ENCODE assay signal across 19 cellular contexts in genomic region chr3:141484701-141485287, GRCh38. TPM values are rescaled to one million over a fixed set of nuclear protein-coding genes. Genes with fewer than 3 reads are reported as not detected.
DNase-seq lines count a peak whose midpoint lies in the region; ATAC-seq, FAIRE-seq and TF ChIP-seq lines count a peak whose summit lies in the region.
"Had no signal": no experiment of that assay in that cellular context is flagged by ENCODE, and none has a peak within 500 bp of the region (broad histone marks: within the 10 kb centered on the region; RNA-seq: fewer than 3 reads in every experiment).

No MANE protein-coding gene starts in this region.

- no peak for ATAC-seq in activated T-cell treated with anti-CD3 and anti-CD28 coated beads, Interleukin-2, amount 50 U/mL, for 4 hours
- ATAC-seq in RWPE2 (ENCODE audit: low read depth) (no peak), pancreas (no peak)
- no peak for ATAC-seq in stimulated activated effector memory CD8-positive, alpha-beta T cell treated with anti-CD3 and anti-CD28 coated beads, Interleukin-12 subunit alpha, Interleukin-12 subunit beta, amount 100 ng/mL, for 72 hours
- no peak for ATAC-seq in activated CD8-positive, alpha-beta memory T cell treated with anti-CD3 and anti-CD28 coated beads, Interleukin-2, amount 10 ng/mL, durations not matched to agents 7 days and 5 days
- ATAC-seq: heart left ventricle had no signal

- peaks cover 3% of the 10 kb centered on the region for H3K36me3 Mint-ChIP-seq in activated T-cell treated with anti-CD3 and anti-CD28 coated beads, Interleukin-2, amount 50 U/mL, for 4 hours (ENCODE audit: insufficient read depth)
- peaks cover 21% of the 10 kb centered on the region for H3K36me3 Mint-ChIP-seq in activated T-cell treated with anti-CD3 and anti-CD28 coated beads, Interleukin-2, amount 50 U/mL, for 24 hours (ENCODE audit: low read depth)
- H3K36me3 Mint-ChIP-seq in immature natural killer cell: peaks cover 0 to 4% (median 0%) of the 10 kb centered on the region in 3 donors
- peaks cover 31% of the 10 kb centered on the region for H3K36me3 Mint-ChIP-seq in stimulated activated effector memory CD8-positive, alpha-beta T cell treated with anti-CD3 and anti-CD28 coated beads, Interleukin-12 subunit alpha, Interleukin-12 subunit beta, amount 100 ng/mL, for 72 hours
- H3K36me3 Mint-ChIP-seq in activated CD8-positive, alpha-beta memory T cell treated with anti-CD3 and anti-CD28 coated beads, Interleukin-2, amount 10 ng/mL, durations not matched to agents 7 days and 5 days: peaks cover 18% of the 10 kb centered on the region

- H3K4me3 ChIP-seq in RWPE2 (ENCODE audit: severe bottlenecking) (no peak overlapping the region), pancreas (no peak overlapping the region), thyroid gland (replicated peaks in 1 of 3) (no peak overlapping the region)
- H3K4me3 ChIP-seq: heart left ventricle, lung, smooth muscle cell had no signal

- H3K27ac Mint-ChIP-seq in activated T-cell treated with anti-CD3 and anti-CD28 coated beads, Interleukin-2, amount 50 U/mL, for 24 hours: no peak overlapping the region
- H3K27ac Mint-ChIP-seq in immature natural killer cell: peak overlapping the region in 4 of 6 donors; percentile 75 to 92 (median 89)
- H3K27ac Mint-ChIP-seq in stimulated activated effector memory CD8-positive, alpha-beta T cell treated with anti-CD3 and anti-CD28 coated beads, Interleukin-12 subunit alpha, Interleukin-12 subunit beta, amount 100 ng/mL, for 72 hours: no peak overlapping the region
- no peak overlapping the region for H3K27ac Mint-ChIP-seq in activated CD8-positive, alpha-beta memory T cell treated with anti-CD3 and anti-CD28 coated beads, Interleukin-2, amount 10 ng/mL, durations not matched to agents 7 days and 5 days

- no peak for TF ChIP-seq POLR2A in thyroid gland (IDR thresholded peaks at IDR 0.05)

- H3K27ac ChIP-seq in RWPE2 (ENCODE audit: poor library complexity, severe bottlenecking) (peak overlapping the region; percentile 92), pancreas (peak overlapping the region in 1 of 4 donors; percentile 81), thyroid gland (no peak overlapping the region)

- WGBS in pancreas, 2 donors: 84 to 90% methylated on average over 8 of the region's 8 CpGs
- WGBS in thyroid gland, 2 donors: 90 to 94% methylated on average over 8 of the region's 8 CpGs

- no peak for TF ChIP-seq CTCF in RWPE2 (IDR thresholded peaks at IDR 0.05; ENCODE audit: poor library complexity, severe bottlenecking)
- no peak for TF ChIP-seq CTCF in pancreas (IDR thresholded peaks at IDR 0.05)
- no peak for TF ChIP-seq CTCF in thyroid gland (IDR thresholded peaks at IDR 0.05)

- DNase-seq in activated T-cell treated with anti-CD3 and anti-CD28 coated beads, Interleukin-2, amount 50 U/mL, for 4 hours: no peak
- no peak for DNase-seq in activated T-cell treated with anti-CD3 and anti-CD28 coated beads, Interleukin-2, amount 50 U/mL, for 24 hours
- DNase-seq in RWPE2 (ENCODE audit: low spot score): no peak
- DNase-seq in immature natural killer cell: no peak
- DNase-seq in stimulated activated effector memory CD8-positive, alpha-beta T cell treated with anti-CD3 and anti-CD28 coated beads, Interleukin-12 subunit alpha, Interleukin-12 subunit beta, amount 100 ng/mL, for 72 hours (ENCODE audit: low spot score in 2 of 2): no peak
- DNase-seq in activated CD8-positive, alpha-beta memory T cell treated with anti-CD3 and anti-CD28 coated beads, Interleukin-2, amount 10 ng/mL, durations not matched to agents 7 days and 5 days: no peak
- DNase-seq in pancreas: no peak
- no peak for DNase-seq in thyroid gland
- DNase-seq: activated CD4-positive, alpha-beta T cell treated with anti-CD3 and anti-CD28 coated beads, Interleukin-2, amount 50 U/mL, for 48 hours; amniotic stem cell; central memory CD4-positive, alpha-beta T cell; effector memory CD4-positive, alpha-beta T cell; heart left ventricle; NCI-H187; NCI-H345; stimulated activated CD8-positive, alpha-beta memory T cell treated with anti-CD3 and anti-CD28 coated beads, Interleukin-4, amount 100 ng/mL, for 48 hours had no signal

- peaks cover 29% of the 10 kb centered on the region for H3K4me1 ChIP-seq in RWPE2 (ENCODE audit: insufficient read depth, poor library complexity, severe bottlenecking)
- peaks cover 0 to 7% (median 0%) of the 10 kb centered on the region in 3 donors for H3K4me1 ChIP-seq in pancreas
- H3K4me1 ChIP-seq in thyroid gland: peaks cover 0 to 11% of the 10 kb centered on the region in 2 donors

- peaks cover 42% of the 10 kb centered on the region for H3K4me1 Mint-ChIP-seq in activated T-cell treated with anti-CD3 and anti-CD28 coated beads, Interleukin-2, amount 50 U/mL, for 4 hours (ENCODE audit: low read depth)
- peaks cover 45% of the 10 kb centered on the region for H3K4me1 Mint-ChIP-seq in activated T-cell treated with anti-CD3 and anti-CD28 coated beads, Interleukin-2, amount 50 U/mL, for 24 hours (ENCODE audit: low read depth)
- H3K4me1 Mint-ChIP-seq in immature natural killer cell: peaks cover 24 to 45% of the 10 kb centered on the region in 2 donors
- H3K4me1 Mint-ChIP-seq in stimulated activated effector memory CD8-positive, alpha-beta T cell treated with anti-CD3 and anti-CD28 coated beads, Interleukin-12 subunit alpha, Interleukin-12 subunit beta, amount 100 ng/mL, for 72 hours: peaks cover 41% of the 10 kb centered on the region
- peaks cover 40% of the 10 kb centered on the region for H3K4me1 Mint-ChIP-seq in activated CD8-positive, alpha-beta memory T cell treated with anti-CD3 and anti-CD28 coated beads, Interleukin-2, amount 10 ng/mL, durations not matched to agents 7 days and 5 days

- peak overlapping the region; percentile 85 for H3K4me3 Mint-ChIP-seq in activated T-cell treated with anti-CD3 and anti-CD28 coated beads, Interleukin-2, amount 50 U/mL, for 4 hours
- H3K4me3 Mint-ChIP-seq in activated T-cell treated with anti-CD3 and anti-CD28 coated beads, Interleukin-2, amount 50 U/mL, for 24 hours: no peak overlapping the region
- peak overlapping the region in 2 of 5 donors; percentile 49 to 89 for H3K4me3 Mint-ChIP-seq in immature natural killer cell
- H3K4me3 Mint-ChIP-seq in stimulated activated effector memory CD8-positive, alpha-beta T cell treated with anti-CD3 and anti-CD28 coated beads, Interleukin-12 subunit alpha, Interleukin-12 subunit beta, amount 100 ng/mL, for 72 hours: peak overlapping the region; percentile 76
- H3K4me3 Mint-ChIP-seq in activated CD8-positive, alpha-beta memory T cell treated with anti-CD3 and anti-CD28 coated beads, Interleukin-2, amount 10 ng/mL, durations not matched to agents 7 days and 5 days: no peak overlapping the region

- H3K27me3 ChIP-seq in RWPE2 (ENCODE audit: insufficient read depth, poor library complexity, severe bottlenecking) (no peaks in the 10 kb centered on the region), pancreas (no peaks in the 10 kb centered on the region), thyroid gland (no peaks in the 10 kb centered on the region)
- H3K27me3 ChIP-seq: heart left ventricle had no signal

- H3K9me3 ChIP-seq in RWPE2 (ENCODE audit: severe bottlenecking) (no peaks in the 10 kb centered on the region), pancreas (no peaks in the 10 kb centered on the region), thyroid gland (no peaks in the 10 kb centered on the region)
- H3K9me3 ChIP-seq: heart left ventricle had no signal

- no peak for FAIRE-seq in pancreas (lab: Jason Lieb, UNC)
- FAIRE-seq: H54 had no signal

- intact Hi-C loops in pancreas (cut with DNase I) (no loop called here), thyroid gland (cut with DNase I) (loop anchor here (5.0 kb wide), 1 partner anchor 73 kb away; no protein-coding TSS in a partner anchor)

- no peaks in the 10 kb centered on the region for H3K27me3 Mint-ChIP-seq in activated T-cell treated with anti-CD3 and anti-CD28 coated beads, Interleukin-2, amount 50 U/mL, for 4 hours (ENCODE audit: low read depth)
- no peaks in the 10 kb centered on the region for H3K27me3 Mint-ChIP-seq in activated T-cell treated with anti-CD3 and anti-CD28 coated beads, Interleukin-2, amount 50 U/mL, for 24 hours
- peaks cover 1 to 23% (median 10%) of the 10 kb centered on the region in 3 donors for H3K27me3 Mint-ChIP-seq in immature natural killer cell (ENCODE audit: low read depth in 3 of 3)
- peaks cover 2% of the 10 kb centered on the region for H3K27me3 Mint-ChIP-seq in activated CD8-positive, alpha-beta memory T cell treated with anti-CD3 and anti-CD28 coated beads, Interleukin-2, amount 10 ng/mL, durations not matched to agents 7 days and 5 days

- H3K36me3 ChIP-seq in RWPE2 (ENCODE audit: low read depth) (no peaks in the 10 kb centered on the region), pancreas (no peaks in the 10 kb centered on the region), thyroid gland (no peaks in the 10 kb centered on the region)
- H3K36me3 ChIP-seq: heart left ventricle had no signal

- CTCF ChIA-PET in activated CD8-positive, alpha-beta memory T cell treated with anti-CD3 and anti-CD28 coated beads, Interleukin-2, amount 10 ng/mL, durations not matched to agents 7 days and 5 days (lab: Charles Lee): interaction anchor here (0.7 to 1.2 kb wide), 3 partner anchors 11 to 12 kb away, joined by 3 to 4 read pairs (median 3); no protein-coding TSS in a partner anchor

- H3K9me3 Mint-ChIP-seq in activated T-cell treated with anti-CD3 and anti-CD28 coated beads, Interleukin-2, amount 50 U/mL, for 4 hours: no peaks in the 10 kb centered on the region
- peaks cover 5% of the 10 kb centered on the region for H3K9me3 Mint-ChIP-seq in activated T-cell treated with anti-CD3 and anti-CD28 coated beads, Interleukin-2, amount 50 U/mL, for 24 hours
- no peaks in the 10 kb centered on the region for H3K9me3 Mint-ChIP-seq in immature natural killer cell
- H3K9me3 Mint-ChIP-seq in stimulated activated effector memory CD8-positive, alpha-beta T cell treated with anti-CD3 and anti-CD28 coated beads, Interleukin-12 subunit alpha, Interleukin-12 subunit beta, amount 100 ng/mL, for 72 hours: no peaks in the 10 kb centered on the region
- no peaks in the 10 kb centered on the region for H3K9me3 Mint-ChIP-seq in activated CD8-positive, alpha-beta memory T cell treated with anti-CD3 and anti-CD28 coated beads, Interleukin-2, amount 10 ng/mL, durations not matched to agents 7 days and 5 days (ENCODE audit: low read depth)

RNA-seq across cellular contexts. Expression of gene RASA2, which starts 2.0 kb away (rescaled TPM):
- total RNA-seq in activated T-cell treated with anti-CD3 and anti-CD28 coated beads, Interleukin-2, amount 50 U/mL, for 4 hours: 10 to 100 TPM; 31.0 to 37.0 (median 32.4) TPM
- 10 to 100 TPM; 32.6 to 48.7 (median 45.9) TPM for polyA plus RNA-seq in immature natural killer cell
- total RNA-seq in activated CD8-positive, alpha-beta memory T cell treated with anti-CD3 and anti-CD28 coated beads, Interleukin-2, amount 10 ng/mL, durations not matched to agents 7 days and 5 days: 10 to 100 TPM; 42.4 to 54.8 TPM
- total RNA-seq in pancreas: 10 to 100 TPM in 1 of 6 donors, 1 to 10 TPM in 5; 5.0 to 10.7 (median 6.3) TPM
- polyA plus RNA-seq in pancreas: 1 to 10 TPM; 3.2 to 4.4 TPM
- total RNA-seq in thyroid gland: 10 to 100 TPM; 12.0 to 45.5 (median 23.3) TPM

Comparison
In these comparisons a context has a peak if more than half of its experiments do, and no peak if none do; other contexts are left out.
1. H3K4me3 Mint-ChIP-seq: peak in activated T-cell treated with anti-CD3 and anti-CD28 coated beads, Interleukin-2, amount 50 U/mL, for 4 hours (single experiment) and stimulated activated effector memory CD8-positive, alpha-beta T cell treated with anti-CD3 and anti-CD28 coated beads, Interleukin-12 subunit alpha, Interleukin-12 subunit beta, amount 100 ng/mL, for 72 hours (single experiment); none in activated T-cell treated with anti-CD3 and anti-CD28 coated beads, Interleukin-2, amount 50 U/mL, for 24 hours (single experiment) and activated CD8-positive, alpha-beta memory T cell treated with anti-CD3 and anti-CD28 coated beads, Interleukin-2, amount 10 ng/mL, durations not matched to agents 7 days and 5 days (single experiment).
2. H3K27ac Mint-ChIP-seq: peak in immature natural killer cell (4 of 6); none in activated T-cell treated with anti-CD3 and anti-CD28 coated beads, Interleukin-2, amount 50 U/mL, for 24 hours (single experiment), stimulated activated effector memory CD8-positive, alpha-beta T cell treated with anti-CD3 and anti-CD28 coated beads, Interleukin-12 subunit alpha, Interleukin-12 subunit beta, amount 100 ng/mL, for 72 hours (single experiment) and activated CD8-positive, alpha-beta memory T cell treated with anti-CD3 and anti-CD28 coated beads, Interleukin-2, amount 10 ng/mL, durations not matched to agents 7 days and 5 days (single experiment).